In the genomic region with DNA sequence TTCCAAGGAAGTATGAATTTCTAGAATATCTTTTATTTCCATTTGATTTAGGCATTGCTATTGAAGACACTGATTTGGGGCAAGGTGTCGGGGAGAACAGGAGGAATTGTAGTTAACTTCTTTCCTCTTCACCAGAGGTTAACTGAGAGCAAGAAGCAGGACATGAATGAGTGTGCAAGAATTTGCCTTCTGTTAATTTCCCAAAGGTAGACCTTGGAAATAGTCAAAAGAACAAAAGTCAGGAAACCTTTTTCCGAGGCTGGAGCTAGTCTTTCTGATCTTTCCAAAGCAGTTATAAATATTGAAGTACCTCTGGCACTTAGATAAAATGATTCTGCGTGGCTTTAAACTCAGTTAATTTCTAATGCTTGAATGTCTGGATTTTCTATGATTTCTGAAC, we compare ENCODE assay signal across 29 cellular contexts.
"Had no signal": no experiment of that assay in that cellular context is flagged by ENCODE, and none has a peak within 500 bp of the region (broad histone marks: within the 10 kb centered on the region; RNA-seq: fewer than 3 reads in every experiment).

No MANE protein-coding gene starts in this region.

- H3K9me3 ChIP-seq: colonic mucosa, lower lobe of right lung, mucosa of descending colon, ovary, right lobe of liver, suprapubic skin, transverse colon, upper lobe of right lung, uterus had no signal

- H3K36me3 ChIP-seq: colonic mucosa, lower lobe of right lung, neural progenitor cell, ovary, right lobe of liver, suprapubic skin, transverse colon, upper lobe of right lung, uterus had no signal

- H3K9me3 Mint-ChIP-seq: dendritic cell treated with granulocyte-macrophage colony-stimulating factor and Interleukin-4, amounts not matched to agents 40 ng/mL and 50 ng/mL, for 4 days; naive B cell; natural killer cell treated with Interleukin-12 subunit alpha and Interleukin-12 subunit beta and Interleukin-15 and Interleukin-18, amount 100 ng/mL, for 72 hours; neural progenitor cell; stimulated activated naive CD8-positive, alpha-beta T cell treated with anti-CD3 and anti-CD28 coated beads, Interleukin-15, amount 100 ng/mL, for 72 hours had no signal

- H3K27me3 Mint-ChIP-seq: dendritic cell treated with granulocyte-macrophage colony-stimulating factor and Interleukin-4, amounts not matched to agents 40 ng/mL and 50 ng/mL, for 4 days; naive B cell; natural killer cell treated with Interleukin-12 subunit alpha and Interleukin-12 subunit beta and Interleukin-15 and Interleukin-18, amount 100 ng/mL, for 72 hours; stimulated activated naive CD8-positive, alpha-beta T cell treated with anti-CD3 and anti-CD28 coated beads, Interleukin-15, amount 100 ng/mL, for 72 hours had no signal

- H3K9ac ChIP-seq: neural progenitor cell had no signal

- H3K27ac ChIP-seq: colonic mucosa, lower lobe of right lung, neural progenitor cell, ovary, right lobe of liver, suprapubic skin, transverse colon, upper lobe of right lung, uterus had no signal

- H3K4me2 ChIP-seq: neural progenitor cell, smooth muscle cell had no signal

- H3K27me3 ChIP-seq: colonic mucosa, neural progenitor cell, ovary, right lobe of liver, suprapubic skin, transverse colon, upper lobe of right lung, uterus had no signal

- H2AFZ ChIP-seq: neural progenitor cell had no signal

- H3K36me3 Mint-ChIP-seq: naive B cell; natural killer cell treated with Interleukin-12 subunit alpha and Interleukin-12 subunit beta and Interleukin-15 and Interleukin-18, amount 100 ng/mL, for 72 hours had no signal

- H3K4me1 ChIP-seq: colonic mucosa, neural progenitor cell, right lobe of liver had no signal

- H3K4me3 Mint-ChIP-seq: dendritic cell treated with granulocyte-macrophage colony-stimulating factor and Interleukin-4, amounts not matched to agents 40 ng/mL and 50 ng/mL, for 4 days; naive B cell; natural killer cell treated with Interleukin-12 subunit alpha and Interleukin-12 subunit beta and Interleukin-15 and Interleukin-18, amount 100 ng/mL, for 72 hours; neural progenitor cell; stimulated activated naive CD8-positive, alpha-beta T cell treated with anti-CD3 and anti-CD28 coated beads, Interleukin-15, amount 100 ng/mL, for 72 hours had no signal

- H3K4me3 ChIP-seq: colonic mucosa, lower lobe of right lung, mucosa of descending colon, neural progenitor cell, ovary, right lobe of liver, smooth muscle cell, suprapubic skin, transverse colon, upper lobe of right lung, uterus had no signal

- H3K27ac Mint-ChIP-seq: dendritic cell treated with granulocyte-macrophage colony-stimulating factor and Interleukin-4, amounts not matched to agents 40 ng/mL and 50 ng/mL, for 4 days; natural killer cell treated with Interleukin-12 subunit alpha and Interleukin-12 subunit beta and Interleukin-15 and Interleukin-18, amount 100 ng/mL, for 72 hours; neural progenitor cell; stimulated activated naive CD8-positive, alpha-beta T cell treated with anti-CD3 and anti-CD28 coated beads, Interleukin-15, amount 100 ng/mL, for 72 hours had no signal

- DNase-seq: colonic mucosa; effector memory CD4-positive, alpha-beta T cell; erythroblast; head of caudate nucleus; left ventricle myocardium superior; lower lobe of right lung; mucosa of descending colon; naive B cell; nucleus accumbens; ovary; posterior cingulate gyrus; right lobe of liver; stimulated activated CD4-positive, alpha-beta T cell treated with anti-CD3 and anti-CD28 coated beads, Interleukin-12 subunit alpha, Interleukin-12 subunit beta, amount 100 ng/mL, for 4 hours; stimulated activated CD4-positive, alpha-beta T cell treated with anti-CD3 and anti-CD28 coated beads, Interleukin-1b, Interleukin-23, amount 100 ng/mL, for 48 hours; stimulated activated CD4-positive, alpha-beta T cell treated with anti-CD3 and anti-CD28 coated beads, Interleukin-4, amount 100 ng/mL, for 1 hour; stimulated activated CD8-positive, alpha-beta memory T cell treated with anti-CD3 and anti-CD28 coated beads, Interleukin-4, amount 100 ng/mL, for 48 hours; stimulated activated naive CD4-positive, alpha-beta T cell; stimulated activated naive CD8-positive, alpha-beta T cell treated with anti-CD3 and anti-CD28 coated beads, Interleukin-15, amount 100 ng/mL, for 72 hours; transverse colon; upper lobe of right lung; uterus had no signal

- FAIRE-seq: endometrium, frontal cortex, keratinocyte had no signal
